ENCODE assay signal across 26 cellular contexts in the genomic region with DNA sequence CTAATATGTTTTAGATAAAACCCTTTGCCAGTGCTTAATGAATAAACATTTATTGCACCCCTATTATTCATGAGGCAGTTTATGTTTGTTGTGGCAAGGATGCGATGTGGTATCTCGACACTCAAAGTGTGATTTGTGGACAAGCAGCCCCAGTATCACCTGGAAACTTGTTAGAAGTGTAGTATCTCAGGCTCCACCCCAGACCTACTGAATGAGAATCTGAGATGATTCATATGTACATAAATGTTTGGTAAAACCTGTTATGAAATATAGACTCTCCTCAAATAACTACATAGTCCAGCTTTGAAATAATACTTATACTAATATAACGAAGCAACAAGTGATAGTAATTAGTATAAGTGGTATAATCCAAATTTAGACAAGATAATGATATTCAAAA.
"Had no signal": no experiment of that assay in that cellular context is flagged by ENCODE, and none has a peak within 500 bp of the region (broad histone marks: within the 10 kb centered on the region; RNA-seq: fewer than 3 reads in every experiment).

No MANE protein-coding gene starts in this region.

- DNase-seq: Kasumi-1, NCI-H1092, NCI-H1105 treated with DMSO at 0.1 percent for 48 hours, NCI-H1417 treated with DMSO at 0.1 percent for 48 hours, NCI-H146, NCI-H1694 treated with DMSO at 0.1 percent for 48 hours, NCI-H1930, NCI-H2081, NCI-H2171, NCI-H226, NCI-H446, NCI-H510A, NCI-H524 treated with DMSO at 0.1 percent for 48 hours, NCI-H69, NCI-H774, Right ventricle myocardium superior, SIG-M5, SW 1271, T-cell had no signal

- H3K4me2 ChIP-seq: KMS-11 had no signal

- H3K9me3 ChIP-seq: SJSA1 had no signal

- ATAC-seq: K562, Panc1, T-cell had no signal

- H3K27ac ChIP-seq: HL-60, KMS-11, SJSA1, SK-N-MC had no signal

- FAIRE-seq: HTR-8/SVneo, K562 had no signal

- H3K4me3 ChIP-seq: K562, SJSA1, SK-N-MC had no signal
